Comparison of ENCODE assay signal across 9 cellular contexts in genomic region chr11:14645985-14646900, GRCh38. TPM values are rescaled to one million over a fixed set of nuclear protein-coding genes. Genes with fewer than 3 reads are reported as not detected.
DNase-seq lines count a peak whose midpoint lies in the region; ATAC-seq and TF ChIP-seq lines count a peak whose summit lies in the region.
"Had no signal": no experiment of that assay in that cellular context is flagged by ENCODE, and none has a peak within 500 bp of the region (broad histone marks: within the 10 kb centered on the region; RNA-seq: fewer than 3 reads in every experiment).

No MANE protein-coding gene starts in this region.

- H3K36me3 ChIP-seq in SK-N-MC (ENCODE audit: insufficient read depth, low read length) (peaks cover 7% of the 10 kb centered on the region), iPS-18a (ENCODE audit: control insufficient read depth, low read depth, low read length) (no peaks in the 10 kb centered on the region), thoracic aorta (no peaks in the 10 kb centered on the region), brain microvascular endothelial cell (replicated peaks) (no peaks in the 10 kb centered on the region)

- peak overlapping the region; percentile 86 for H3K4me3 ChIP-seq in SK-N-MC
- peak overlapping the region; percentile 86 for H3K4me3 ChIP-seq in iPS-18a (ENCODE audit: low read length)
- peak overlapping the region; percentile 91 for H3K4me3 ChIP-seq in thoracic aorta
- H3K4me3 ChIP-seq in brain microvascular endothelial cell (ENCODE audit: low read depth, low read length) = no peak overlapping the region

- no peaks in the 10 kb centered on the region for H3K9me3 Mint-ChIP-seq in activated T-cell treated with anti-CD3 and anti-CD28 coated beads, Interleukin-2, amount 50 U/mL, for 24 hours

- in situ Hi-C loops in brain microvascular endothelial cell (cut with HindIII; ENCODE audit: low pct_ligation_motif_present, low sequenced_read_pairs) = no loop called here

- no peaks in the 10 kb centered on the region; the same call in 1 of the 2 replicates for H3K9me3 ChIP-seq in SK-N-MC (ENCODE audit: low read depth, low read length)
- H3K9me3 ChIP-seq in iPS-18a (ENCODE audit: control insufficient read depth, low read depth, low read length) = no peaks in the 10 kb centered on the region
- H3K9me3 ChIP-seq in thoracic aorta = no peaks in the 10 kb centered on the region

- TF ChIP-seq CTCF in thoracic aorta (IDR thresholded peaks at IDR 0.05) (no peak), brain microvascular endothelial cell (IDR thresholded peaks at IDR 0.05; ENCODE audit: low read depth, low read length, missing control alignments) (no peak)

- H3K36me3 Mint-ChIP-seq in activated T-cell treated with anti-CD3 and anti-CD28 coated beads, Interleukin-2, amount 50 U/mL, for 24 hours (ENCODE audit: low read depth) = peaks cover 77% of the 10 kb centered on the region

- no peaks in the 10 kb centered on the region for H3K27me3 Mint-ChIP-seq in activated T-cell treated with anti-CD3 and anti-CD28 coated beads, Interleukin-2, amount 50 U/mL, for 24 hours

- DNase-seq in activated T-cell treated with anti-CD3 and anti-CD28 coated beads, Interleukin-2, amount 50 U/mL, for 24 hours = no peak
- DNase-seq in activated T-cell treated with anti-CD3 and anti-CD28 coated beads for 4 hours = no peak
- no peak for DNase-seq in SK-N-MC (ENCODE audit: low read depth, low spot score)
- DNase-seq in thoracic aorta (ENCODE audit: low spot score) = no peak
- no peak for DNase-seq in anterior cingulate cortex (lab: John Stamatoyannopoulos, UW)
- DNase-seq in brain microvascular endothelial cell = no peak
- DNase-seq: substantia nigra had no signal

- H3K27ac Mint-ChIP-seq in activated T-cell treated with anti-CD3 and anti-CD28 coated beads, Interleukin-2, amount 50 U/mL, for 24 hours = peak overlapping the region; percentile 94

- peaks cover 41% of the 10 kb centered on the region for H3K27me3 ChIP-seq in iPS-18a (ENCODE audit: control insufficient read depth, insufficient read depth, low read length)
- H3K27me3 ChIP-seq in thoracic aorta (replicated peaks; ENCODE audit: insufficient read depth) = no peaks in the 10 kb centered on the region
- H3K27me3 ChIP-seq in brain microvascular endothelial cell (replicated peaks) = peaks cover 5% of the 10 kb centered on the region

- peak overlapping the region; percentile 97 for H3K4me3 Mint-ChIP-seq in activated T-cell treated with anti-CD3 and anti-CD28 coated beads, Interleukin-2, amount 50 U/mL, for 24 hours

- ATAC-seq in thoracic aorta (ENCODE audit: insufficient number of reproducible peaks, low FRiP score, low read depth) (no peak), GM18873 (IDR thresholded peaks at IDR 0.05; ENCODE audit: low FRiP score, unreplicated experiment) (no peak)

- H3K9ac ChIP-seq in SK-N-MC (ENCODE audit: insufficient read length) (peak overlapping the region; percentile 63), iPS-18a (ENCODE audit: low read length) (no peak overlapping the region)

- peaks cover 62% of the 10 kb centered on the region for H3K4me1 Mint-ChIP-seq in activated T-cell treated with anti-CD3 and anti-CD28 coated beads, Interleukin-2, amount 50 U/mL, for 24 hours (ENCODE audit: low read depth)

- H3K4me1 ChIP-seq in iPS-18a (ENCODE audit: control insufficient read depth, low read depth, low read length) = peaks cover 16% of the 10 kb centered on the region
- H3K4me1 ChIP-seq in thoracic aorta (ENCODE audit: control insufficient read depth in 1 of 2, low read depth in 2 of 2) = peaks cover 10 to 27% of the 10 kb centered on the region in 2 donors

- H3K27ac ChIP-seq in SK-N-MC = no peak overlapping the region
- no peak overlapping the region for H3K27ac ChIP-seq in iPS-18a (ENCODE audit: low read length)
- H3K27ac ChIP-seq in thoracic aorta = no peak overlapping the region
- no peak overlapping the region for H3K27ac ChIP-seq in brain microvascular endothelial cell

RNA-seq across cellular contexts. Expression of gene PDE3B, which starts 2.6 kb away (rescaled TPM):
- 10 to 100 TPM; 21.6 to 24.0 TPM for total RNA-seq in thoracic aorta
